Comparison of ENCODE assay signal across 15 cellular contexts in genomic region chr4:76997454-76997853, GRCh38.
"Had no signal": no experiment of that assay in that cellular context is flagged by ENCODE, and none has a peak within 500 bp of the region (broad histone marks: within the 10 kb centered on the region; RNA-seq: fewer than 3 reads in every experiment).

No MANE protein-coding gene starts in this region.

- H3K4me3 Mint-ChIP-seq: activated CD4-positive, alpha-beta memory T cell treated with anti-CD3 and anti-CD28 coated beads for 36 hours; activated naive CD8-positive, alpha-beta T cell treated with anti-CD3 and anti-CD28 coated beads, Interleukin-2, amount 10 ng/mL, durations not matched to agents 7 days and 5 days; natural killer cell; stimulated activated naive CD8-positive, alpha-beta T cell treated with anti-CD3 and anti-CD28 coated beads, Interleukin-15, amount 100 ng/mL, for 72 hours had no signal

- H3K4me3 ChIP-seq: colonic mucosa, lower lobe of right lung, mucosa of descending colon, testis had no signal

- H3K27me3 ChIP-seq: colonic mucosa, testis had no signal

- H3K36me3 ChIP-seq: colonic mucosa had no signal

- H3K27me3 Mint-ChIP-seq: activated CD4-positive, alpha-beta memory T cell treated with anti-CD3 and anti-CD28 coated beads for 36 hours; activated naive CD8-positive, alpha-beta T cell treated with anti-CD3 and anti-CD28 coated beads, Interleukin-2, amount 10 ng/mL, durations not matched to agents 7 days and 5 days; stimulated activated naive CD8-positive, alpha-beta T cell treated with anti-CD3 and anti-CD28 coated beads, Interleukin-15, amount 100 ng/mL, for 72 hours had no signal

- H3K27ac ChIP-seq: colonic mucosa, epithelial cell of prostate, lower lobe of right lung, testis had no signal

- H3K4me1 ChIP-seq: colonic mucosa had no signal

- H3K9me3 Mint-ChIP-seq: activated CD4-positive, alpha-beta memory T cell treated with anti-CD3 and anti-CD28 coated beads for 36 hours; activated naive CD8-positive, alpha-beta T cell treated with anti-CD3 and anti-CD28 coated beads, Interleukin-2, amount 10 ng/mL, durations not matched to agents 7 days and 5 days; natural killer cell; stimulated activated naive CD8-positive, alpha-beta T cell treated with anti-CD3 and anti-CD28 coated beads, Interleukin-15, amount 100 ng/mL, for 72 hours had no signal

- DNase-seq: activated CD4-positive, alpha-beta memory T cell treated with anti-CD3 and anti-CD28 coated beads for 36 hours; activated CD4-positive, alpha-beta T cell treated with anti-CD3 and anti-CD28 coated beads for 1 hour; activated naive CD8-positive, alpha-beta T cell treated with anti-CD3 and anti-CD28 coated beads, Interleukin-2, amount 10 ng/mL, durations not matched to agents 7 days and 5 days; colonic mucosa; effector CD4-positive, alpha-beta T cell; kidney glomerular epithelial cell; lower lobe of right lung; mucosa of descending colon; natural killer cell; stimulated activated CD4-positive, alpha-beta T cell treated with anti-CD3 and anti-CD28 coated beads, Interleukin-4, amount 100 ng/mL, for 1 hour; stimulated activated CD8-positive, alpha-beta memory T cell treated with anti-CD3 and anti-CD28 coated beads, Interleukin-4, amount 100 ng/mL, for 48 hours; stimulated activated naive CD8-positive, alpha-beta T cell treated with anti-CD3 and anti-CD28 coated beads, Interleukin-15, amount 100 ng/mL, for 72 hours; SW 1271; testis had no signal

- H3K9me3 ChIP-seq: colonic mucosa, lower lobe of right lung, mucosa of descending colon, testis had no signal

- H3K36me3 Mint-ChIP-seq: natural killer cell had no signal

- ATAC-seq: lower lobe of right lung; mucosa of descending colon; natural killer cell; stimulated activated naive CD8-positive, alpha-beta T cell treated with anti-CD3 and anti-CD28 coated beads, Interleukin-15, amount 100 ng/mL, for 72 hours had no signal

- H3K27ac Mint-ChIP-seq: activated CD4-positive, alpha-beta memory T cell treated with anti-CD3 and anti-CD28 coated beads for 36 hours; activated naive CD8-positive, alpha-beta T cell treated with anti-CD3 and anti-CD28 coated beads, Interleukin-2, amount 10 ng/mL, durations not matched to agents 7 days and 5 days; natural killer cell; stimulated activated naive CD8-positive, alpha-beta T cell treated with anti-CD3 and anti-CD28 coated beads, Interleukin-15, amount 100 ng/mL, for 72 hours had no signal
